In the genomic region with DNA sequence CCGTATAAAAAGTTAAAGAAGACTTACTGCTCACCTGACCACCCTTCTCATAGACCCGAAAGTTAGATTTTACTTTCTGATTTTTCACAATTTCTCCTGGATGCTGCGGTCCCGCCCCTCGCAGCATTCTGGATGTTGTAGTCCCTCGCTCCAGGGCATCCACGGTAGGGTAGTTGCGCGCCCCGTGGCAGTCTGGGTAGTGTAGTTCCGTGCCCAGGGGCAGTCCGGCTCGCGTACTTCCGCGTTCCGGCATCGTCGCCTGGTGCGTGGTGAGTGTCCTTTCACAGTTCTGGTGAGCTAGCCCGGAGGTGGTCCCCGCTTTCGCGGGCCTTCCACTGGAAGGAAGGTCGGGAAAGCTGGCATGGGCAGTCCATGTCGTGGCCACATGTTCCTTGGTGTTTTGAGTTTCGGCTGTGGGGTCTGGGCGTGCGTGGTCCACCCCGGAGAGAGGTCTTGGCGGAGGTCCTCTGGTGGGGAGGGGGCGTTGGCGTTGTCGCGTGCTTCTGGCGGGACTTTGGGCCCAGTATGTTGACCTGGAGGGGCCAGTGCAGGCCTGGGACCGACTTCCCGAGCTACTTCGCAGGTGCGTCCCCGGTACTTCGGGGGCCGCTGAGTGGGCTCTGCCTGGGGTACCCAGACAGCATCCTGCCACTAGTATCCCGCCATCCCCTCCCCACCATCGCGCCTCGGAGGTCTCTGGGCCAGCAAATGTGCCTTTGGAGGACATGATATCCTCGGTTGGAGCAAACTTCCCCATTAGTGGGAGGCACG, we compare ENCODE assay signal across 8 cellular contexts. TPM values are rescaled to one million over a fixed set of nuclear protein-coding genes. Genes with fewer than 3 reads are reported as not detected.
DNase-seq lines count a peak whose midpoint lies in the region; ATAC-seq and TF ChIP-seq lines count a peak whose summit lies in the region.

A gene (plus strand): TSS at position 222 of the 771 bp plus-strand sequence. CDS start 19,515 bp downstream, outside the sequence.

- peak; percentile 100 for ATAC-seq in GM21390 (IDR thresholded peaks at IDR 0.05; ENCODE audit: unreplicated experiment)

- CTCF ChIA-PET in OCI-LY7 (lab: Charles Lee; ENCODE audit: unreplicated experiment), result interaction anchor here (0.7 kb wide), 1 partner anchor 1814 kb away, joined by 3 read pairs; no protein-coding TSS in a partner anchor

- TF ChIP-seq CTCF in OCI-LY7 (conservative IDR thresholded peaks at IDR 0.05; ENCODE audit: low read length), result no peak

- intact Hi-C loops in OCI-LY7 (cut with micrococcal nuclease; ENCODE audit: unreplicated experiment), result no loop called here

- H3K4me3 ChIP-seq in OCI-LY7 (ENCODE audit: low read depth, low read length, poor library complexity, severe bottlenecking) (peak within 1 kb of the TSS; percentile 93), mucosa of rectum (ENCODE audit: low read length in 2 of 2) (peak within 1 kb of the TSS; percentile 96)

- TF ChIP-seq POLR2A in erythroblast (IDR thresholded peaks at IDR 0.05; ENCODE audit: low read length), result peak; percentile 68

- H3K27ac ChIP-seq in OCI-LY7 (ENCODE audit: low read depth, low read length, poor library complexity, severe bottlenecking) (no peak within 1 kb of the TSS), mucosa of rectum (ENCODE audit: low read depth in 2 of 2, low read length in 2 of 2) (peak within 1 kb of the TSS in 1 of 2 donors; percentile 2)

- peak within 1 kb of the TSS; percentile 89 for H2AFZ ChIP-seq in OCI-LY7 (ENCODE audit: low read length)

- H3K4me1 ChIP-seq in OCI-LY7 (ENCODE audit: insufficient read depth, low read length, poor library complexity, severe bottlenecking) (no peaks in the 10 kb centered on the region), mucosa of rectum (ENCODE audit: control insufficient read depth in 2 of 2, insufficient read depth in 2 of 2, low read length in 2 of 2) (peaks cover 2 to 3% of the 10 kb centered on the region in 2 donors)

- H3K4me2 ChIP-seq in OCI-LY7 (ENCODE audit: low read length), result peak within 1 kb of the TSS; percentile 73

- peaks cover 10% of the 10 kb centered on the region; the same call in 1 of the 2 replicates for H3K79me2 ChIP-seq in OCI-LY7 (ENCODE audit: insufficient read depth, low read depth, low read length)

- BruUV-seq in OCI-LY7 (replicated peaks; lab: Mats Ljungman, UMichigan), result TSS peak; percentile 72

- H3K9me3 ChIP-seq in OCI-LY7 (ENCODE audit: low read length) (no peaks in the 10 kb centered on the region), mucosa of rectum (ENCODE audit: control insufficient read depth in 2 of 2, low read length in 2 of 2) (no peaks in the 10 kb centered on the region)

- H3K9me2 ChIP-seq in OCI-LY7 (ENCODE audit: insufficient read depth, low read length), result no peaks in the 10 kb centered on the region

- no peaks in the 10 kb centered on the region for H4K20me1 ChIP-seq in OCI-LY7 (ENCODE audit: insufficient read depth, low read length)

- POLR2A ChIA-PET in OCI-LY7 (lab: Charles Lee), result interaction anchor here (0.6 to 0.7 kb wide), 3 partner anchors 12 to 467 kb away, joined by 3 to 6 read pairs (median 3); a partner anchor contains a TSS

- H3K27me3 ChIP-seq in mucosa of rectum (ENCODE audit: control insufficient read depth in 2 of 2, insufficient read depth in 2 of 2, low read length in 2 of 2), result peaks cover 0 to 3% of the 10 kb centered on the region in 2 donors

- peak within 1 kb of the TSS; percentile 87 to 91 for H3K9ac ChIP-seq in mucosa of rectum (ENCODE audit: low read depth in 1 of 2, low read length in 2 of 2)

- DNase-seq in D341Med (ENCODE audit: low spot score) (peak; percentile 94), HUDEP-2 (lab: John Stamatoyannopoulos, UW; ENCODE audit: unreplicated experiment in 76 of 76) (peak in 73 of 76 experiments; percentile 8 to 90 (median 77)), OCI-LY7 (ENCODE audit: low spot score) (peak; percentile 89), activated T-cell treated with anti-CD3 and anti-CD28 coated beads for 4 hours (peak; percentile 83), erythroblast (lab: John Stamatoyannopoulos, UW) (peak; percentile 86 to 89)
- peak; percentile 72 to 77 for DNase-seq in stimulated activated CD8-positive, alpha-beta memory T cell treated with anti-CD3 and anti-CD28 coated beads, Interleukin-4, amount 100 ng/mL, for 4 hours (ENCODE audit: low read depth in 2 of 2, low spot score in 1 of 2)

- H3K36me3 ChIP-seq in OCI-LY7 (ENCODE audit: insufficient read depth, low read length) (peaks cover 4% of the 10 kb centered on the region; the same call in 1 of the 2 replicates), mucosa of rectum (ENCODE audit: control insufficient read depth in 2 of 2, insufficient read depth in 2 of 2, low read length in 2 of 2) (no peaks in the 10 kb centered on the region)

RNA-seq across cellular contexts. Expression of the gene that starts here (rescaled TPM):
- total RNA-seq in OCI-LY7 (2014; rRNA removed; shearing (Covaris generic)), result 10.0 and 22.2 TPM in 2 replicates
- total RNA-seq in OCI-LY7 (2022), result 11.2 and 14.0 TPM in 2 replicates
